In genomic region chr1:160394673-160395072, GRCh38 we compare ENCODE assay signal across 21 cellular contexts. TPM values are rescaled to one million over a fixed set of nuclear protein-coding genes. Genes with fewer than 3 reads are reported as not detected.
DNase-seq lines count a peak whose midpoint lies in the region; ATAC-seq, FAIRE-seq and TF ChIP-seq lines count a peak whose summit lies in the region.
"Had no signal": no experiment of that assay in that cellular context is flagged by ENCODE, and none has a peak within 500 bp of the region (broad histone marks: within the 10 kb centered on the region; RNA-seq: fewer than 3 reads in every experiment).

No MANE protein-coding gene starts in this region.

- DNase-seq in K562 (ENCODE audit: extremely low read depth in 1 of 4, low spot score in 3 of 4), result peak in 2 of 4 experiments; percentile 45 to 46
- peak; percentile 27 for DNase-seq in ecto neural progenitor cell (ENCODE audit: low spot score)
- DNase-seq in mesenteric fat pad (ENCODE audit: low spot score), result peak; percentile 45
- DNase-seq in amygdala (lab: John Stamatoyannopoulos, UW), result no peak
- no peak for DNase-seq in trophoblast cell
- DNase-seq in OCI-M2 (lab: John Stamatoyannopoulos, UW; ENCODE audit: unreplicated experiment), result no peak
- DNase-seq: C1 segment of cervical spinal cord; Calu3; CD4-positive, alpha-beta memory T cell; COR-L47; DMS53; DMS79 treated with DMSO at 0.1 percent for 48 hours; GF-D8 had no signal

- intact Hi-C loops in K562 (cut with micrococcal nuclease), result no loop called here

- no peaks in the 10 kb centered on the region for H3K9me1 ChIP-seq in K562 (ENCODE audit: control insufficient read depth, insufficient read depth, low read length)

- H4K8ac ChIP-seq in trophoblast cell (ENCODE audit: low read depth, low read length), result no peak overlapping the region

- H3K27me3 ChIP-seq in K562 (ENCODE audit: control insufficient read depth in 2 of 2, insufficient read depth in 2 of 2, low read length in 2 of 2), result 0 out of 5 replicates have a peak, but pooled peaks cover 0 to 5% of the 10 kb centered on the region in 2 experiments
- H3K27me3 ChIP-seq in trophoblast cell (ENCODE audit: insufficient read depth, low read length), result no peaks in the 10 kb centered on the region

- POLR2A ChIA-PET in K562 (lab: Yijun Ruan, JAX), result interaction anchor here (0.5 to 0.7 kb wide), 2 partner anchors 18 to 103 kb away, joined by 3 read pairs; no protein-coding TSS in a partner anchor

- 0 out of 2 replicates have a peak, but pooled peaks have one; percentile 9 for TF ChIP-seq EP300 in K562 (IDR thresholded peaks at IDR 0.05; ENCODE audit: low read length)

- no peak overlapping the region for H2BK5ac ChIP-seq in trophoblast cell (ENCODE audit: low read depth, low read length, poor library complexity)

- FAIRE-seq in K562 (lab: Jason Lieb, UNC), result no peak
- FAIRE-seq: GM12891, GM18507, H54 had no signal

- H2AFZ ChIP-seq in K562 (ENCODE audit: low read depth, low read length) (peak overlapping the region; percentile 74; the same call in 1 of the 2 replicates), trophoblast cell (ENCODE audit: insufficient read depth, low read length, poor library complexity) (no peak overlapping the region)

- H3K4me1 ChIP-seq in K562 (replicated peaks in 1 of 2; ENCODE audit: control insufficient read depth in 2 of 2, insufficient read depth in 2 of 2, low read length in 2 of 2), result peaks cover 7 to 28% of the 10 kb centered on the region in 2 experiments; a peak in 4 of 5 replicates
- H3K4me1 ChIP-seq in trophoblast cell (ENCODE audit: control insufficient read depth in 1 of 2, insufficient read depth in 2 of 2, low read length in 2 of 2), result peaks cover 0 to 3% of the 10 kb centered on the region in 2 experiments

- no peak overlapping the region for H2BK12ac ChIP-seq in trophoblast cell (ENCODE audit: low read length)

- WGBS in K562 (ENCODE audit: insufficient coverage, low coverage, missing lambda C conversion rate), result 34% methylated on average over 8 of the region's 8 CpGs
- WGBS in trophoblast cell (ENCODE audit: extremely low coverage, insufficient coverage, insufficient read length), result no CpG with 5 or more reads among the region's 8 CpGs

- no peak overlapping the region for H2AK5ac ChIP-seq in trophoblast cell (ENCODE audit: low read length)

- TF ChIP-seq RAD21 in K562 (CRISPR knock-in tag; conservative IDR thresholded peaks at IDR 0.05 in 1 of 2, IDR thresholded peaks at IDR 0.05 in 1 of 2), result no peak

- no peak overlapping the region for H3K23ac ChIP-seq in trophoblast cell (ENCODE audit: low read length)

- H2BK120ac ChIP-seq in trophoblast cell (ENCODE audit: insufficient read depth, low read length, poor library complexity), result no peak overlapping the region

- H3K9me3 ChIP-seq in K562 (replicated peaks; ENCODE audit: control insufficient read depth, insufficient read depth, low read depth, low read length) (no peaks in the 10 kb centered on the region), trophoblast cell (ENCODE audit: insufficient read depth, low read depth, low read length) (no peaks in the 10 kb centered on the region)
- H3K9me3 ChIP-seq: HAP-1 had no signal

- H3K4me2 ChIP-seq in K562 (ENCODE audit: insufficient read depth, low read length) (no peak overlapping the region), trophoblast cell (ENCODE audit: low read length) (no peak overlapping the region)
- H3K4me2 ChIP-seq: GM23338 had no signal

- in situ Hi-C loops in K562 (cut with MboI), result no loop called here

- ATAC-seq in K562, result peak; percentile 65
- ATAC-seq: GM23338 had no signal

- no peak overlapping the region for H3K18ac ChIP-seq in trophoblast cell (ENCODE audit: low read length)

- H3K4ac ChIP-seq in trophoblast cell (ENCODE audit: low read depth, low read length), result no peak overlapping the region

- H3K9ac ChIP-seq in K562 (ENCODE audit: insufficient read depth in 1 of 2, low read depth in 2 of 2, low read length in 2 of 2) (no peak overlapping the region; a peak in 1 of 4 replicates), trophoblast cell (ENCODE audit: low read length) (no peak overlapping the region)

- H4K20me1 ChIP-seq in K562 (replicated peaks; ENCODE audit: control insufficient read depth, insufficient read depth, low read length), result no peaks in the 10 kb centered on the region

- H3K4me3 ChIP-seq in K562, result no peak overlapping the region
- no peak overlapping the region for H3K4me3 ChIP-seq in trophoblast cell (ENCODE audit: low read depth, low read length)
- H3K4me3 ChIP-seq: GM23338, HAP-1 had no signal

- H3K79me1 ChIP-seq in trophoblast cell (ENCODE audit: low read length), result peaks cover under 1% of the 10 kb centered on the region

- no peak for TF ChIP-seq POLR2A in K562 (conservative IDR thresholded peaks at IDR 0.05)

- CTCF ChIA-PET in K562 (lab: Yijun Ruan, JAX; ENCODE audit: low intra/inter-chr PET ratio), result no interaction called here

- BruUV-seq in K562 (replicated peaks; lab: Mats Ljungman, UMichigan), result no TSS peak

- no peaks in the 10 kb centered on the region for H3K36me3 ChIP-seq in K562 (ENCODE audit: control insufficient read depth, insufficient read depth, low read length)
- no peaks in the 10 kb centered on the region for H3K36me3 ChIP-seq in trophoblast cell (ENCODE audit: control insufficient read depth in 1 of 2, insufficient read depth in 2 of 2, low read length in 2 of 2)
- H3K36me3 ChIP-seq: HAP-1 had no signal

- H3K79me2 ChIP-seq in K562 (ENCODE audit: control insufficient read depth, insufficient read depth, low read length), result no peaks in the 10 kb centered on the region
- no peaks in the 10 kb centered on the region for H3K79me2 ChIP-seq in trophoblast cell (ENCODE audit: control insufficient read depth, insufficient read depth, low read length, poor library complexity)

- no peak overlapping the region for H4K91ac ChIP-seq in trophoblast cell (ENCODE audit: low read depth, low read length)

- no peak for TF ChIP-seq CTCF in K562 (IDR thresholded peaks at IDR 0.05 in 2 of 3, conservative IDR thresholded peaks at IDR 0.05 in 1 of 3; ENCODE audit: insufficient read depth in 2 of 3, low read depth in 1 of 3, low read length in 3 of 3)

- no peak overlapping the region for H3K14ac ChIP-seq in trophoblast cell (ENCODE audit: low read length)

- H4K12ac ChIP-seq in trophoblast cell (ENCODE audit: low read depth, low read length), result no peak overlapping the region

- H3K27ac ChIP-seq in K562 (ENCODE audit: extremely low read depth, low read depth, low read length) (no peak overlapping the region), trophoblast cell (ENCODE audit: low read depth, low read length) (no peak overlapping the region)

RNA-seq across cellular contexts. Expression of gene VANGL2, which starts 5.7 kb away (rescaled TPM):
- 3.7 and 6.1 TPM in 2 replicates for total RNA-seq in K562 (2011; cell fraction: chromatin; rRNA removed; ENCODE audit: low replicate concordance)
- total RNA-seq in K562 (2011; cell fraction: nucleolus; rRNA removed), result 3.4 and 4.8 TPM in 2 replicates
- total RNA-seq in K562 (2011; cell fraction: nucleoplasm; rRNA removed), result 6.5 and 8.4 TPM in 2 replicates
- total RNA-seq in K562 (2014; rRNA removed) (0.82 and 1.1 TPM in 2 replicates), K562 (2014; rRNA removed; fragmentation: Illumina TruSeq; extraction: Trizol) (0.95 and 1.1 TPM in 2 replicates), K562 (2015; rRNA removed; fragmentation: Illumina TruSeq; extraction: Trizol) (0.98 and 1.1 TPM in 2 replicates), K562 (2021) (3.4 and 3.8 TPM in 2 replicates), mesenteric fat pad (1.7 TPM)
- polyA plus RNA-seq in K562 (2011; rRNA removed) (4.0 and 4.4 TPM in 2 replicates), K562 (2014; fragmentation: Illumina TruSeq; extraction: Trizol) (3.5 TPM in 2 replicates), K562 (2014; fragmentation: Nextera tagmentation; extraction: Ambion mirVana) (under 1 TPM; 0.28 to 0.42 TPM), K562 (2014; rRNA removed) (3.7 and 3.9 TPM in 2 replicates)
- 6.2 and 6.4 TPM in 2 replicates for polyA plus RNA-seq in K562 (2011; cell fraction: cytosol; rRNA removed)
- polyA plus RNA-seq in K562 (2011; cell fraction: nucleus; rRNA removed), result 7.2 and 10.3 TPM in 2 replicates
- polyA plus RNA-seq in K562 (2012), result 2.0 and 3.4 TPM in 2 replicates
- polyA minus RNA-seq in K562 (2011; rRNA and poly(A)+ RNA removed), result 2.5 and 3.3 TPM in 2 replicates
- 1.5 and 2.5 TPM in 2 replicates for polyA minus RNA-seq in K562 (2011; cell fraction: cytosol; rRNA and poly(A)+ RNA removed)
- 1.1 and 1.3 TPM in 2 replicates for polyA minus RNA-seq in K562 (2011; cell fraction: nucleus; rRNA and poly(A)+ RNA removed)
- polyA plus RNA-seq in trophoblast cell (2013), result 22.6 and 23.1 TPM in 2 replicates
- total RNA-seq: CD4-positive, alpha-beta memory T cell had no signal
- polyA plus RNA-seq: CD4-positive, alpha-beta memory T cell had no signal

RNA-seq across cellular contexts. Expression of gene NHLH1, which starts 27.8 kb away (rescaled TPM):
- 1.5 and 2.6 TPM in 2 replicates for total RNA-seq in K562 (2011; cell fraction: chromatin; rRNA removed; ENCODE audit: low replicate concordance)
- total RNA-seq in K562 (2011; cell fraction: nucleolus; rRNA removed), result 1.3 and 2.0 TPM in 2 replicates
- total RNA-seq in K562 (2011; cell fraction: nucleoplasm; rRNA removed), result 2.5 and 2.9 TPM in 2 replicates
- total RNA-seq in K562 (2014; rRNA removed) (0.09 and 0.16 TPM in 2 replicates), K562 (2014; rRNA removed; fragmentation: Illumina TruSeq; extraction: Trizol) (0.33 and 0.35 TPM in 2 replicates), K562 (2015; rRNA removed; fragmentation: Illumina TruSeq; extraction: Trizol) (not detected in 2 replicates), K562 (2021) (0.78 and 0.84 TPM in 2 replicates), mesenteric fat pad (0.42 TPM)
- polyA plus RNA-seq in K562 (2011; rRNA removed) (0.29 and 0.57 TPM in 2 replicates), K562 (2014; fragmentation: Illumina TruSeq; extraction: Trizol) (0.88 and 1.0 TPM in 2 replicates), K562 (2014; fragmentation: Nextera tagmentation; extraction: Ambion mirVana) (under 1 TPM; 0.20 to 0.37 TPM), K562 (2014; rRNA removed) (1.3 and 1.4 TPM in 2 replicates)
- 0.40 and 0.71 TPM in 2 replicates for polyA plus RNA-seq in K562 (2011; cell fraction: cytosol; rRNA removed)
- polyA plus RNA-seq in K562 (2011; cell fraction: nucleus; rRNA removed), result 1.2 and 1.4 TPM in 2 replicates
- 0.31 and 1.6 TPM in 2 replicates for polyA plus RNA-seq in K562 (2012)
- polyA minus RNA-seq in K562 (2011; rRNA and poly(A)+ RNA removed), result 0.21 and 0.25 TPM in 2 replicates
- polyA minus RNA-seq in K562 (2011; cell fraction: cytosol; rRNA and poly(A)+ RNA removed), result 0.46 TPM in 1 of 2 replicates, not detected in the other
- polyA minus RNA-seq in K562 (2011; cell fraction: nucleus; rRNA and poly(A)+ RNA removed), result 0.40 and 0.78 TPM in 2 replicates
- polyA plus RNA-seq in trophoblast cell (2013), result 0.51 and 0.62 TPM in 2 replicates
- total RNA-seq: A172, Daoy, G401 had no signal
- polyA plus RNA-seq: CD4-positive, alpha-beta memory T cell had no signal

RNA-seq across cellular contexts. Expression of gene NCSTN, which starts 51.5 kb away (rescaled TPM):
- 203 and 289 TPM in 2 replicates for total RNA-seq in K562 (2011; cell fraction: chromatin; rRNA removed; ENCODE audit: low replicate concordance)
- total RNA-seq in K562 (2011; cell fraction: nucleolus; rRNA removed), result 237 and 279 TPM in 2 replicates
- total RNA-seq in K562 (2011; cell fraction: nucleoplasm; rRNA removed), result 253 and 291 TPM in 2 replicates
- 21.3 and 27.3 TPM in 2 replicates for total RNA-seq in K562 (2014; rRNA removed)
- total RNA-seq in K562 (2014; rRNA removed; fragmentation: Illumina TruSeq; extraction: Trizol), result 34.9 and 35.8 TPM in 2 replicates
- 37.2 and 42.3 TPM in 2 replicates for total RNA-seq in K562 (2015; rRNA removed; fragmentation: Illumina TruSeq; extraction: Trizol)
- total RNA-seq in K562 (2021), result 54.1 and 57.9 TPM in 2 replicates
- 64.3 and 104 TPM in 2 replicates for polyA plus RNA-seq in K562 (2011; rRNA removed)
- 103 and 114 TPM in 2 replicates for polyA plus RNA-seq in K562 (2011; cell fraction: cytosol; rRNA removed)
- 178 and 195 TPM in 2 replicates for polyA plus RNA-seq in K562 (2011; cell fraction: nucleus; rRNA removed)
- polyA plus RNA-seq in K562 (2012), result 46.6 and 93.0 TPM in 2 replicates
- 75.9 and 91.1 TPM in 2 replicates for polyA plus RNA-seq in K562 (2014; fragmentation: Illumina TruSeq; extraction: Trizol)
- polyA plus RNA-seq in K562 (2014; fragmentation: Nextera tagmentation; extraction: Ambion mirVana), result 10 to 100 TPM; 46.0 to 68.7 TPM
- 55.3 and 60.7 TPM in 2 replicates for polyA plus RNA-seq in K562 (2014; rRNA removed)
- polyA minus RNA-seq in K562 (2011; rRNA and poly(A)+ RNA removed), result 85.4 and 89.2 TPM in 2 replicates
- polyA minus RNA-seq in K562 (2011; cell fraction: cytosol; rRNA and poly(A)+ RNA removed), result 40.9 and 45.8 TPM in 2 replicates
- 56.5 and 78.1 TPM in 2 replicates for polyA minus RNA-seq in K562 (2011; cell fraction: nucleus; rRNA and poly(A)+ RNA removed)
- total RNA-seq in mesenteric fat pad, result 102 TPM
- polyA plus RNA-seq in trophoblast cell (2013), result 106 and 117 TPM in 2 replicates

RNA-seq across cellular contexts. Expression of gene COPA, which starts 51.6 kb away (rescaled TPM):
- total RNA-seq in K562 (2011; cell fraction: chromatin; rRNA removed; ENCODE audit: low replicate concordance), result 224 and 416 TPM in 2 replicates
- 117 and 133 TPM in 2 replicates for total RNA-seq in K562 (2011; cell fraction: nucleolus; rRNA removed)
- total RNA-seq in K562 (2011; cell fraction: nucleoplasm; rRNA removed), result 151 and 175 TPM in 2 replicates
- 93.5 and 121 TPM in 2 replicates for total RNA-seq in K562 (2014; rRNA removed)
- 79.9 and 92.1 TPM in 2 replicates for total RNA-seq in K562 (2014; rRNA removed; fragmentation: Illumina TruSeq; extraction: Trizol)
- 73.1 and 80.7 TPM in 2 replicates for total RNA-seq in K562 (2015; rRNA removed; fragmentation: Illumina TruSeq; extraction: Trizol)
- 102 and 110 TPM in 2 replicates for total RNA-seq in K562 (2021)
- 222 and 236 TPM in 2 replicates for polyA plus RNA-seq in K562 (2011; rRNA removed)
- polyA plus RNA-seq in K562 (2011; cell fraction: cytosol; rRNA removed), result 140 and 207 TPM in 2 replicates
- 79.0 and 109 TPM in 2 replicates for polyA plus RNA-seq in K562 (2011; cell fraction: nucleus; rRNA removed)
- 107 and 187 TPM in 2 replicates for polyA plus RNA-seq in K562 (2012)
- 119 and 154 TPM in 2 replicates for polyA plus RNA-seq in K562 (2014; fragmentation: Illumina TruSeq; extraction: Trizol)
- polyA plus RNA-seq in K562 (2014; fragmentation: Nextera tagmentation; extraction: Ambion mirVana), result 100 to 1,000 TPM in 1 of 2 experiments, 10 to 100 TPM in 1; 49.8 to 123 TPM
- 99.5 and 125 TPM in 2 replicates for polyA plus RNA-seq in K562 (2014; rRNA removed)
- 382 and 419 TPM in 2 replicates for polyA minus RNA-seq in K562 (2011; rRNA and poly(A)+ RNA removed)
- polyA minus RNA-seq in K562 (2011; cell fraction: cytosol; rRNA and poly(A)+ RNA removed), result 161 and 169 TPM in 2 replicates
- 73.5 and 122 TPM in 2 replicates for polyA minus RNA-seq in K562 (2011; cell fraction: nucleus; rRNA and poly(A)+ RNA removed)
- total RNA-seq in mesenteric fat pad, result 228 TPM
- 176 and 178 TPM in 2 replicates for polyA plus RNA-seq in trophoblast cell (2013)

Comparison
In these comparisons a context has a peak if more than half of its experiments do, and no peak if none do; other contexts are left out.
1. DNase-seq: peak in ecto neural progenitor cell (single experiment) and mesenteric fat pad (single experiment); none in amygdala (0 of 56), trophoblast cell (0 of 2) and OCI-M2 (single experiment).